In the genomic region with DNA sequence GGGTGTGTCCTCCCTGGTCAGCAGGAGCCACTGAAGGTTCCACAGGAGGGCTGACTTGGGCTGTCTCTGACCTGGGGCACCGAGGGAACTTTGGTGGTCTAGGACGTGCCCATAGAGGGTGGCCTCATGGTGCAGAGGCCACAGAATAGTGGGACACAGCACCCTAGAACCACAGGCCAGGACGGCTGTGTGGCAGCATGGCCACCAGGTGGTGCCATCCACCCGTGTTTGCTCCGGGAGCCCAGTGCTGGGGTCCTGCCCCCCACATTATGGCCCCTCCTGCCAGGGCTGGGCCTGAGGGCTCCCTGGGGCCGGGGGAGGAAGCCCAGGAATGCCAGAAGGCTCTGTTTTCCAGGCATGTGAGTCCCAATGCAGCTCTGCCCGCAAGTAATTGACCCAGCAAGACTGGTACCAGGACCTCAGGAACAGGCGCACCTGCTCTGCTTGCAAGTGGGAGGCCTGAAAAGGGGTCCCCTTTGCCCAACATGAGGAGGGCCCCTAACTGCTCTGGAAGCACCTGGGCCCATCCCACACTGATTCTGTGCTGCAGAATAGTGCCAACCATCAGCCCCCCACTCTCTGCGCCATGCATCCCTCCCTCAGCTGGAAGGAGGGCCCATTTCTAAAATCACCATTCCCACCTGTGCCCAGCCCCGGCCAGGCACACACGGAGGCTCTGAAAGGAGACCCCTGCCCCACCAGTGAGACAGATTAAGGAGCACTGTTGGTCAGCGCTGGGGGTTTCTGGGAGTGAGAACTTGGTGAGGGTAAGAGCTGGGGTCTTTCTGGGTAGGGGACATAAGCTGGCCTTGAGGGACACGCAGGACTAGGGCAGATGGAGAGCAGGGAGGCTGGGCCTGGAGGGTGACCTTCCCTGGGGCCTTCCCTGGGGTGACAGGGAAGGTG, we compare ENCODE assay signal across 7 cellular contexts.
DNase-seq lines count a peak whose midpoint lies in the region; ATAC-seq and TF ChIP-seq lines count a peak whose summit lies in the region.
"Not testable (repeated sequence)": the region's sequence is repeated elsewhere in the genome, so short reads cannot be mapped to it uniquely, and the experiment has no call there.

No MANE protein-coding gene starts in this region.

- not testable (repeated sequence) for H3K9me3 ChIP-seq in SU-DHL-6 (ENCODE audit: insufficient read depth, low read length); gastrocnemius medialis

- not testable (repeated sequence) for H3K9ac ChIP-seq in SU-DHL-6 (ENCODE audit: low read length)

- not testable (repeated sequence) for H3K27ac Mint-ChIP-seq in activated naive CD8-positive, alpha-beta T cell treated with anti-CD3 and anti-CD28 coated beads for 36 hours

- H3K4me3 ChIP-seq in SU-DHL-6 (ENCODE audit: insufficient read depth, low read length, poor library complexity, severe bottlenecking); gastrocnemius medialis: not testable (repeated sequence)

- peak; percentile 40 for ATAC-seq in esophagus mucosa
- ATAC-seq in gastrocnemius medialis = not testable (repeated sequence)

- not testable (repeated sequence) for H3K4me2 ChIP-seq in SU-DHL-6 (ENCODE audit: low read depth, low read length, poor library complexity, severe bottlenecking)

- H3K9me2 ChIP-seq in SU-DHL-6 (replicated peaks; ENCODE audit: insufficient read depth, low read length) = not testable (repeated sequence)

- H3K36me3 ChIP-seq in SU-DHL-6 (ENCODE audit: low read length); gastrocnemius medialis: not testable (repeated sequence)

- not testable (repeated sequence) for H3F3A ChIP-seq in SU-DHL-6 (ENCODE audit: insufficient read depth)

- TF ChIP-seq POLR2A in gastrocnemius medialis (IDR thresholded peaks at IDR 0.05) = not testable (repeated sequence)

- H3K4me1 ChIP-seq in gastrocnemius medialis = not testable (repeated sequence)

- intact Hi-C loops in gastrocnemius medialis (cut with DNase I; ENCODE audit: low total_unique reads) = not testable (repeated sequence)

- not testable (repeated sequence) for H3K4me1 Mint-ChIP-seq in activated naive CD8-positive, alpha-beta T cell treated with anti-CD3 and anti-CD28 coated beads for 36 hours

- DNase-seq in G401 (ENCODE audit: low spot score) (peak; percentile 25), KBM-7 (peak; percentile 46), left kidney (ENCODE audit: low read depth, low spot score) (peak; percentile 50)
- DNase-seq in activated naive CD8-positive, alpha-beta T cell treated with anti-CD3 and anti-CD28 coated beads for 36 hours = peak; percentile 49
- not testable (repeated sequence) for DNase-seq in gastrocnemius medialis

- H4K20me1 ChIP-seq in SU-DHL-6 (ENCODE audit: low read depth, low read length) = not testable (repeated sequence)

- in situ Hi-C loops in G401 (cut with HindIII; ENCODE audit: low sequenced_read_pairs); KBM-7 (cut with MboI; ENCODE audit: low pct_unique_long_range_greater_than_20kb, low sequenced_read_pairs); gastrocnemius medialis (cut with MboI; ENCODE audit: low sequenced_read_pairs in 4 of 4): not testable (repeated sequence)

- TF ChIP-seq CTCF in SU-DHL-6 (IDR thresholded peaks at IDR 0.05; ENCODE audit: insufficient read depth, low read length, poor library complexity, severe bottlenecking) = peak; percentile 78
- peak; percentile 19 to 51 (median 32) for TF ChIP-seq CTCF in gastrocnemius medialis (IDR thresholded peaks at IDR 0.05 in 4 of 5, conservative IDR thresholded peaks at IDR 0.05 in 1 of 5)

- not testable (repeated sequence) for H3K27me3 Mint-ChIP-seq in activated naive CD8-positive, alpha-beta T cell treated with anti-CD3 and anti-CD28 coated beads for 36 hours

- not testable (repeated sequence) for H3K9me3 Mint-ChIP-seq in activated naive CD8-positive, alpha-beta T cell treated with anti-CD3 and anti-CD28 coated beads for 36 hours

- H3K79me2 ChIP-seq in SU-DHL-6 (ENCODE audit: insufficient read depth, low read length) = not testable (repeated sequence)

- H2AFZ ChIP-seq in SU-DHL-6 (ENCODE audit: low read depth, low read length, severe bottlenecking) = not testable (repeated sequence)

- not testable (repeated sequence) for H3K36me3 Mint-ChIP-seq in activated naive CD8-positive, alpha-beta T cell treated with anti-CD3 and anti-CD28 coated beads for 36 hours

- H3K27ac ChIP-seq in SU-DHL-6 (ENCODE audit: low read depth, low read length); gastrocnemius medialis: not testable (repeated sequence)

- not testable (repeated sequence) for H3K27me3 ChIP-seq in SU-DHL-6 (ENCODE audit: low read length); gastrocnemius medialis

- not testable (repeated sequence) for H3K4me3 Mint-ChIP-seq in activated naive CD8-positive, alpha-beta T cell treated with anti-CD3 and anti-CD28 coated beads for 36 hours
